18 cellular contexts compared by ENCODE assay signal in the genomic region with DNA sequence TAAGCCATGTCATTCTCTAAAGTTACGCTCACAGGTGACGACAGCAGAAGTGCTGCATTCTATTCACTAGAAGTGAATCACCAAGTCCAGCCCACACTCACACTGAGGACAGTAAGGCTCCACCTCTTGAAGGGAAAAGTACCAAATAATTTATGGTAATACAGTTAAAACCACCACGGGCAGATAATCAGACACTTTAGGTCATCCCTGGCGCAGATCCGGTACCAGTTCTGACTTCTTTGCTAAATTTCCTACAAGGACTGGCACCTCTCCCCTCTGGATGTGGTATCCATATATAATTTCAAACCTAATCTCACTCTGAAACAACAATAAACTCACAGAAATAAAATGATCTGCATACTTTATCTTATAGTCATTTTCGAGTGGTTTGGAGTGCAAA.
DNase-seq lines count a peak whose midpoint lies in the region.
"Had no signal": no experiment of that assay in that cellular context is flagged by ENCODE, and none has a peak within 500 bp of the region (broad histone marks: within the 10 kb centered on the region; RNA-seq: fewer than 3 reads in every experiment).

No MANE protein-coding gene starts in this region.

- no peaks in the 10 kb centered on the region for H3K27me3 ChIP-seq in MG63
- H3K27me3 ChIP-seq in GM23248 (replicated peaks; ENCODE audit: insufficient read depth), result no peaks in the 10 kb centered on the region

- H3K79me2 ChIP-seq in GM23248 (ENCODE audit: insufficient read depth), result no peaks in the 10 kb centered on the region

- H3K4me2 ChIP-seq in GM23248 (ENCODE audit: unreplicated experiment), result no peak overlapping the region
- H3K4me2 ChIP-seq: A549 had no signal

- in situ Hi-C loops in GM23248 (cut with MboI), result no loop called here

- no peak overlapping the region for H2AFZ ChIP-seq in GM23248

- WGBS in GM23248 (ENCODE audit: low coverage in 1 of 2, low lambda C conversion rate in 2 of 2, missing lambda C conversion rate in 2 of 2), 2 experiments, result 28 to 37% methylated on average over 6 of the region's 6 CpGs

- DNase-seq in A172 (ENCODE audit: low spot score) (peak; percentile 45), MG63 (peak; percentile 61), amniotic epithelial cell (ENCODE audit: low read depth) (peak; percentile 14), AML-193 (lab: John Stamatoyannopoulos, UW) (no peak), GM23248 (no peak)
- no peak for DNase-seq in effector CD8-positive, alpha-beta T cell (lab: John Stamatoyannopoulos, UW)
- DNase-seq: ACHN; C1 segment of cervical spinal cord; Calu3; CD4-positive, alpha-beta memory T cell; COR-L47; DMS53; DMS79 treated with DMSO at 0.1 percent for 48 hours; GF-D8; GOT3; HCEC 1CT had no signal

- no peaks in the 10 kb centered on the region for H3F3A ChIP-seq in GM23248 (ENCODE audit: insufficient read depth)

- no peaks in the 10 kb centered on the region for H4K20me1 ChIP-seq in GM23248 (ENCODE audit: insufficient read depth)

- H3K9me3 ChIP-seq in MG63 (no peaks in the 10 kb centered on the region), GM23248 (ENCODE audit: low read depth) (no peaks in the 10 kb centered on the region)
- H3K9me3 ChIP-seq: A549 had no signal

- no peaks in the 10 kb centered on the region for H3K9me2 ChIP-seq in GM23248 (ENCODE audit: insufficient read depth)

- H3K36me3 ChIP-seq in MG63 (no peaks in the 10 kb centered on the region), GM23248 (ENCODE audit: low read depth) (no peaks in the 10 kb centered on the region)

- H3K27ac ChIP-seq in GM23248, result no peak overlapping the region
- H3K27ac ChIP-seq: 22Rv1, A549 had no signal

- H3K4me3 ChIP-seq in MG63 (no peak overlapping the region), GM23248 (no peak overlapping the region)
- H3K4me3 ChIP-seq: A549 had no signal

- no peak overlapping the region for H3K9ac ChIP-seq in GM23248

- H3K4me1 ChIP-seq in GM23248 (ENCODE audit: insufficient read depth), result no peaks in the 10 kb centered on the region
- H3K4me1 ChIP-seq: A549 had no signal

Comparison
In these comparisons a context has a peak if more than half of its experiments do, and no peak if none do; other contexts are left out.
1. DNase-seq: peak in A172 (single experiment), MG63 (single experiment) and amniotic epithelial cell (single experiment); none in effector CD8-positive, alpha-beta T cell (single experiment), AML-193 (0 of 2) and GM23248 (single experiment).